ENCODE assay signal across 24 cellular contexts in genomic region chr1:236761397-236762132, GRCh38.
"Had no signal": no experiment of that assay in that cellular context is flagged by ENCODE, and none has a peak within 500 bp of the region (broad histone marks: within the 10 kb centered on the region; RNA-seq: fewer than 3 reads in every experiment).

No MANE protein-coding gene starts in this region.

- H3K9me3 ChIP-seq: esophagus squamous epithelium, psoas muscle, spleen, testis, transverse colon, upper lobe of right lung, uterus had no signal

- FAIRE-seq: endometrium, keratinocyte had no signal

- ATAC-seq: effector memory CD8-positive, alpha-beta T cell; naive thymus-derived CD4-positive, alpha-beta T cell; stimulated activated memory B cell treated with anti-CD40 and anti-IgM and Interleukin-4, amounts not matched to agents 10 μg/mL and 1 μg/mL and 100 μg/mL, for 72 hours; stimulated activated naive CD8-positive, alpha-beta T cell treated with anti-CD3 and anti-CD28 coated beads, Interleukin-15, Interleukin-2, amounts not matched to agents 100 U/mL and 50 U/mL, for 24 hours had no signal

- H3K36me3 ChIP-seq: esophagus squamous epithelium, neural progenitor cell, spleen, transverse colon, upper lobe of right lung, uterus had no signal

- DNase-seq: cerebellar nuclear complex; cortex of kidney; effector memory CD8-positive, alpha-beta T cell; erythroblast; esophagus squamous epithelium; foreskin melanocyte; mesenchymal stem cell; midbrain; naive thymus-derived CD4-positive, alpha-beta T cell; psoas muscle; spleen; stimulated activated CD4-positive, alpha-beta T cell treated with anti-CD3 and anti-CD28 coated beads, Interleukin-4, amount 100 ng/mL, for 4 hours; stimulated activated naive CD8-positive, alpha-beta T cell treated with anti-CD3 and anti-CD28 coated beads, Interleukin-15, Interleukin-2, amounts not matched to agents 100 U/mL and 50 U/mL, for 24 hours; substantia nigra; testis; transverse colon; upper lobe of right lung; uterus had no signal

- H3K4me1 ChIP-seq: esophagus squamous epithelium, neural progenitor cell, psoas muscle, transverse colon, upper lobe of right lung, uterus had no signal

- H3K27me3 ChIP-seq: esophagus squamous epithelium, neural progenitor cell, spleen, testis, transverse colon, upper lobe of right lung, uterus had no signal

- H3K4me2 ChIP-seq: neural progenitor cell had no signal

- H3K4me3 ChIP-seq: esophagus squamous epithelium, lung, neural progenitor cell, psoas muscle, skin epidermis, spleen, testis, transverse colon, upper lobe of right lung, uterus had no signal

- H2AFZ ChIP-seq: neural progenitor cell had no signal

- H3K27ac ChIP-seq: esophagus squamous epithelium, neural progenitor cell, psoas muscle, skin epidermis, spleen, testis, transverse colon, upper lobe of right lung, uterus had no signal

- H3K9ac ChIP-seq: neural progenitor cell had no signal
